In genomic region chr2:45014016-45014702, GRCh38 we compare ENCODE assay signal across 8 cellular contexts. TPM values are rescaled to one million over a fixed set of nuclear protein-coding genes. Genes with fewer than 3 reads are reported as not detected.
DNase-seq lines count a peak whose midpoint lies in the region; ATAC-seq, FAIRE-seq and TF ChIP-seq lines count a peak whose summit lies in the region.

No MANE protein-coding gene starts in this region.

- TF ChIP-seq CTCF in CD14-positive monocyte (IDR thresholded peaks at IDR 0.05), result peak; percentile 56
- TF ChIP-seq CTCF in HFFc6 (IDR thresholded peaks at IDR 0.05), result peak; percentile 60
- peak; percentile 90 for TF ChIP-seq CTCF in WTC11 (IDR thresholded peaks at IDR 0.05)
- TF ChIP-seq CTCF in prostate gland (IDR thresholded peaks at IDR 0.05), result peak; percentile 21 to 72 (median 44)

- H3K4me1 Mint-ChIP-seq in CD14-positive monocyte (peaks cover 22% of the 10 kb centered on the region), HFFc6 (ENCODE audit: low read depth) (no peaks in the 10 kb centered on the region), WTC11 (peaks cover 26% of the 10 kb centered on the region)
- H3K4me1 Mint-ChIP-seq in activated T-helper 1 cell treated with anti-CD3 and anti-CD28 coated beads, Interleukin-12 subunit alpha, Interleukin-12 subunit beta, Interleukin-2, Interleukin-4 antibody, amounts not matched to agents 30 ng/mL and 10 ng/mL and 1 ng/mL, durations not matched to agents 14 hours and 24 hours and 36 hours (ENCODE audit: low read depth), result no peaks in the 10 kb centered on the region

- H3K9me3 ChIP-seq in prostate gland, result no peaks in the 10 kb centered on the region

- FAIRE-seq in GM19239 (lab: Jason Lieb, UNC), result no peak

- H3K36me3 ChIP-seq in prostate gland, result no peaks in the 10 kb centered on the region

- intact Hi-C loops in CD14-positive monocyte (cut with micrococcal nuclease), result no loop called here
- intact Hi-C loops in Right ventricle myocardium superior (cut with DNase I), result no loop called here
- intact Hi-C loops in prostate gland (cut with DNase I), result loop anchor here (10.0 kb wide), 1 partner anchor 251 kb away; no protein-coding TSS in a partner anchor
- intact Hi-C loops in activated T-helper 1 cell treated with anti-CD3 and anti-CD28 coated beads, Interleukin-12 subunit alpha, Interleukin-12 subunit beta, Interleukin-2, Interleukin-4 antibody, amounts not matched to agents 30 ng/mL and 10 ng/mL and 1 ng/mL, durations not matched to agents 14 hours and 24 hours and 36 hours (cut with micrococcal nuclease), result loop anchor here (1.0 kb wide), 1 partner anchor 33 kb away; no protein-coding TSS in a partner anchor

- no peak overlapping the region for H3K27ac Mint-ChIP-seq in CD14-positive monocyte
- H3K27ac Mint-ChIP-seq in HFFc6, result no peak overlapping the region
- H3K27ac Mint-ChIP-seq in WTC11, result no peak overlapping the region
- H3K27ac Mint-ChIP-seq in activated T-helper 1 cell treated with anti-CD3 and anti-CD28 coated beads, Interleukin-12 subunit alpha, Interleukin-12 subunit beta, Interleukin-2, Interleukin-4 antibody, amounts not matched to agents 30 ng/mL and 10 ng/mL and 1 ng/mL, durations not matched to agents 14 hours and 24 hours and 36 hours, result no peak overlapping the region

- H3K4me1 ChIP-seq in prostate gland (replicated peaks), result peaks cover 8% of the 10 kb centered on the region

- peaks cover 90 to 98% (median 91%) of the 10 kb centered on the region in 3 donors for H3K27me3 Mint-ChIP-seq in CD14-positive monocyte (ENCODE audit: low read depth in 3 of 3)
- H3K27me3 Mint-ChIP-seq in HFFc6 (ENCODE audit: insufficient read depth), result peaks cover 72% of the 10 kb centered on the region
- H3K27me3 Mint-ChIP-seq in WTC11 (ENCODE audit: low read depth), result peaks cover 87% of the 10 kb centered on the region
- H3K27me3 Mint-ChIP-seq in activated T-helper 1 cell treated with anti-CD3 and anti-CD28 coated beads, Interleukin-12 subunit alpha, Interleukin-12 subunit beta, Interleukin-2, Interleukin-4 antibody, amounts not matched to agents 30 ng/mL and 10 ng/mL and 1 ng/mL, durations not matched to agents 14 hours and 24 hours and 36 hours (ENCODE audit: insufficient read depth), result peaks cover 70% of the 10 kb centered on the region

- peak; percentile 28 for ATAC-seq in WTC11
- peak; percentile 63 for ATAC-seq in Right ventricle myocardium superior (ENCODE audit: poor library complexity)

- H3K4me3 ChIP-seq in prostate gland, result peak overlapping the region; percentile 26 to 30

- DNase-seq in CD14-positive monocyte (ENCODE audit: low spot score) (no peak), HFFc6 (no peak), WTC11 (ENCODE audit: low spot score) (peak; percentile 79), Right ventricle myocardium superior (peak; percentile 78), prostate gland (ENCODE audit: low spot score) (no peak), GM19239 (ENCODE audit: insufficient read length, low spot score) (no peak), Ammon's horn (ENCODE audit: low spot score) (no peak)
- DNase-seq in activated T-helper 1 cell treated with anti-CD3 and anti-CD28 coated beads, Interleukin-12 subunit alpha, Interleukin-12 subunit beta, Interleukin-2, Interleukin-4 antibody, amounts not matched to agents 30 ng/mL and 10 ng/mL and 1 ng/mL, durations not matched to agents 14 hours and 24 hours and 36 hours (ENCODE audit: low spot score), result no peak

- H3K36me3 Mint-ChIP-seq in CD14-positive monocyte (peaks cover 1 to 3% of the 10 kb centered on the region in 2 donors), HFFc6 (ENCODE audit: low read depth) (no peaks in the 10 kb centered on the region; the same call in 1 of the 2 replicates), WTC11 (no peaks in the 10 kb centered on the region)
- no peaks in the 10 kb centered on the region for H3K36me3 Mint-ChIP-seq in activated T-helper 1 cell treated with anti-CD3 and anti-CD28 coated beads, Interleukin-12 subunit alpha, Interleukin-12 subunit beta, Interleukin-2, Interleukin-4 antibody, amounts not matched to agents 30 ng/mL and 10 ng/mL and 1 ng/mL, durations not matched to agents 14 hours and 24 hours and 36 hours (ENCODE audit: low read depth)

- H3K4me3 Mint-ChIP-seq in CD14-positive monocyte (peak overlapping the region in 1 of 2 donors; percentile 75), HFFc6 (no peak overlapping the region), WTC11 (peak overlapping the region; percentile 69)
- no peak overlapping the region for H3K4me3 Mint-ChIP-seq in activated T-helper 1 cell treated with anti-CD3 and anti-CD28 coated beads, Interleukin-12 subunit alpha, Interleukin-12 subunit beta, Interleukin-2, Interleukin-4 antibody, amounts not matched to agents 30 ng/mL and 10 ng/mL and 1 ng/mL, durations not matched to agents 14 hours and 24 hours and 36 hours

- H3K9me3 Mint-ChIP-seq in CD14-positive monocyte (peaks cover 0 to 29% (median 9%) of the 10 kb centered on the region in 7 donors), HFFc6 (no peaks in the 10 kb centered on the region), WTC11 (no peaks in the 10 kb centered on the region)
- H3K9me3 Mint-ChIP-seq in activated T-helper 1 cell treated with anti-CD3 and anti-CD28 coated beads, Interleukin-12 subunit alpha, Interleukin-12 subunit beta, Interleukin-2, Interleukin-4 antibody, amounts not matched to agents 30 ng/mL and 10 ng/mL and 1 ng/mL, durations not matched to agents 14 hours and 24 hours and 36 hours, result no peaks in the 10 kb centered on the region

- H3K27ac ChIP-seq in prostate gland, result peak overlapping the region in 1 of 2 donors; percentile 47

- H3K27me3 ChIP-seq in prostate gland (replicated peaks; ENCODE audit: insufficient read depth), result peaks cover 3% of the 10 kb centered on the region

- POLR2A ChIA-PET in WTC11 (lab: Charles Lee), result interaction anchor here (1.0 to 1.1 kb wide), 2 partner anchors 15 to 86 kb away, joined by 3 to 4 read pairs; no protein-coding TSS in a partner anchor

- CTCF ChIA-PET in WTC11 (lab: Charles Lee), result interaction anchor here (0.6 to 7.3 kb wide), 38 partner anchors 10 to 1547 kb away, joined by 3 to 113 read pairs (median 4); no protein-coding TSS in a partner anchor

- WGBS in prostate gland, result 5% methylated on average over 57 of the region's 57 CpGs

- no peak for TF ChIP-seq POLR2A in prostate gland (IDR thresholded peaks at IDR 0.05)

TF ChIP-seq in WTC11, 78 proteins besides CTCF, POLR2A, EP300 and RAD21 (continues in another document):
- TF ChIP-seq, protein P1, sequence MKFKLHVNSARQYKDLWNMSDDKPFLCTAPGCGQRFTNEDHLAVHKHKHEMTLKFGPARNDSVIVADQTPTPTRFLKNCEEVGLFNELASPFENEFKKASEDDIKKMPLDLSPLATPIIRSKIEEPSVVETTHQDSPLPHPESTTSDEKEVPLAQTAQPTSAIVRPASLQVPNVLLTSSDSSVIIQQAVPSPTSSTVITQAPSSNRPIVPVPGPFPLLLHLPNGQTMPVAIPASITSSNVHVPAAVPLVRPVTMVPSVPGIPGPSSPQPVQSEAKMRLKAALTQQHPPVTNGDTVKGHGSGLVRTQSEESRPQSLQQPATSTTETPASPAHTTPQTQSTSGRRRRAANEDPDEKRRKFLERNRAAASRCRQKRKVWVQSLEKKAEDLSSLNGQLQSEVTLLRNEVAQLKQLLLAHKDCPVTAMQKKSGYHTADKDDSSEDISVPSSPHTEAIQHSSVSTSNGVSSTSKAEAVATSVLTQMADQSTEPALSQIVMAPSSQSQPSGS (CRISPR knock-in tag; IDR thresholded peaks at IDR 0.05; ENCODE audit: borderline replicate concordance, low read depth), result no peak
- TF ChIP-seq TEAD1 (CRISPR knock-in tag; IDR thresholded peaks at IDR 0.05) (0 out of 2 replicates have a peak, but pooled peaks have one; percentile 52), MYBL2 (CRISPR knock-in tag; IDR thresholded peaks at IDR 0.05) (peak; percentile 69; the same call in 1 of the 2 replicates), ETV6 (CRISPR knock-in tag; IDR thresholded peaks at IDR 0.05) (0 out of 2 replicates have a peak, but pooled peaks have one; percentile 22), ELF4 (CRISPR knock-in tag; IDR thresholded peaks at IDR 0.05; ENCODE audit: low read depth) (no peak), ZNF512 (CRISPR knock-in tag; IDR thresholded peaks at IDR 0.05; ENCODE audit: borderline replicate concordance) (no peak), NFYB (CRISPR knock-in tag; conservative IDR thresholded peaks at IDR 0.05; ENCODE audit: low read depth) (peak; percentile 77), FOXJ3 (CRISPR knock-in tag; IDR thresholded peaks at IDR 0.05; ENCODE audit: borderline replicate concordance) (no peak), RELA (CRISPR knock-in tag; IDR thresholded peaks at IDR 0.05; ENCODE audit: borderline replicate concordance) (0 out of 2 replicates have a peak, but pooled peaks have one; percentile 26)
- TF ChIP-seq, protein P2, sequence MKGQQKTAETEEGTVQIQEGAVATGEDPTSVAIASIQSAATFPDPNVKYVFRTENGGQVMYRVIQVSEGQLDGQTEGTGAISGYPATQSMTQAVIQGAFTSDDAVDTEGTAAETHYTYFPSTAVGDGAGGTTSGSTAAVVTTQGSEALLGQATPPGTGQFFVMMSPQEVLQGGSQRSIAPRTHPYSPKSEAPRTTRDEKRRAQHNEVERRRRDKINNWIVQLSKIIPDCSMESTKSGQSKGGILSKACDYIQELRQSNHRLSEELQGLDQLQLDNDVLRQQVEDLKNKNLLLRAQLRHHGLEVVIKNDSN (CRISPR knock-in tag; IDR thresholded peaks at IDR 0.05), result peak; percentile 42; the same call in 1 of the 2 replicates

RNA-seq across cellular contexts. Expression of gene SIX2, which starts 4.9 kb away (rescaled TPM):
- not detected for polyA plus RNA-seq in CD14-positive monocyte
- total RNA-seq in HFFc6 (2021; fragmentation: NEBNext Ultra II Directional; extraction: Animal tissue kit (Norgen Biotek cat#: 25700)), result not detected
- 1.2 to 1.7 TPM (median 1.5 TPM) in 3 replicates for total RNA-seq in WTC11 (2021)
- 0.65 TPM for total RNA-seq in Right ventricle myocardium superior
- 1 to 10 TPM; 1.8 to 5.1 TPM for total RNA-seq in prostate gland
- total RNA-seq in activated T-helper 1 cell treated with anti-CD3 and anti-CD28 coated beads, Interleukin-12 subunit alpha, Interleukin-12 subunit beta, Interleukin-2, Interleukin-4 antibody, amounts not matched to agents 30 ng/mL and 10 ng/mL and 1 ng/mL, durations not matched to agents 14 hours and 24 hours and 36 hours, result not detected in 2 replicates

Comparison
In these comparisons a context has a peak if more than half of its experiments do, and no peak if none do; other contexts are left out.
1. DNase-seq: peak in WTC11 (single experiment) and Right ventricle myocardium superior (single experiment); none in CD14-positive monocyte (single experiment), HFFc6 (single experiment), prostate gland (single experiment), GM19239 (single experiment), activated T-helper 1 cell treated with anti-CD3 and anti-CD28 coated beads, Interleukin-12 subunit alpha, Interleukin-12 subunit beta, Interleukin-2, Interleukin-4 antibody, amounts not matched to agents 30 ng/mL and 10 ng/mL and 1 ng/mL, durations not matched to agents 14 hours and 24 hours and 36 hours (single experiment) and Ammon's horn (single experiment).
2. intact Hi-C loops: an anchor here in prostate gland (10.0 kb wide) and activated T-helper 1 cell treated with anti-CD3 and anti-CD28 coated beads, Interleukin-12 subunit alpha, Interleukin-12 subunit beta, Interleukin-2, Interleukin-4 antibody, amounts not matched to agents 30 ng/mL and 10 ng/mL and 1 ng/mL, durations not matched to agents 14 hours and 24 hours and 36 hours (1.0 kb wide); none called in CD14-positive monocyte and Right ventricle myocardium superior.
3. Peak in every context shown above with its lines, with median percentiles within 50 percentile points of each other: CTCF ChIP-seq.